ENCODE assay signal across 23 cellular contexts in genomic region chr10:116324951-116325635, GRCh38. TPM values are rescaled to one million over a fixed set of nuclear protein-coding genes. Genes with fewer than 3 reads are reported as not detected.
DNase-seq lines count a peak whose midpoint lies in the region; ATAC-seq, FAIRE-seq and TF ChIP-seq lines count a peak whose summit lies in the region.
"Had no signal": no experiment of that assay in that cellular context is flagged by ENCODE, and none has a peak within 500 bp of the region (broad histone marks: within the 10 kb centered on the region; RNA-seq: fewer than 3 reads in every experiment).

No MANE protein-coding gene starts in this region.

- H4K5ac ChIP-seq in H9 (ENCODE audit: insufficient read length, low read depth, low read length), result no peak overlapping the region
- peak overlapping the region; percentile 74 for H4K5ac ChIP-seq in H1 (ENCODE audit: insufficient read length, low read depth, low read length)

- 0 out of 2 replicates have a peak, but pooled peaks cover 3% of the 10 kb centered on the region for H3K4me1 ChIP-seq in H9 (ENCODE audit: insufficient read depth, low read length)
- peaks cover 0 to 12% (median 10%) of the 10 kb centered on the region in 4 experiments for H3K4me1 ChIP-seq in H1 (replicated peaks in 1 of 4; ENCODE audit: control insufficient read depth in 3 of 4, insufficient read depth in 4 of 4, low read length in 3 of 4)
- no peaks in the 10 kb centered on the region for H3K4me1 ChIP-seq in GM23248 (ENCODE audit: insufficient read depth)

- TF ChIP-seq CTCF in H9 (conservative IDR thresholded peaks at IDR 0.05) (no peak), H1 (IDR thresholded peaks at IDR 0.05; ENCODE audit: control extremely low read depth in 1 of 3, insufficient read depth in 1 of 3, low read depth in 1 of 3, low read length in 3 of 3) (no peak)

- H3K18ac ChIP-seq in H9 (ENCODE audit: insufficient read length, low read depth, low read length) (peak overlapping the region; percentile 62), H1 (ENCODE audit: extremely low read depth, low read length) (peak overlapping the region; percentile 94)

- H3K4me3 Mint-ChIP-seq in H9, result peak overlapping the region; percentile 43 to 64; a peak in 4 of 5 replicates
- H3K4me3 Mint-ChIP-seq: CD8-positive, alpha-beta memory T cell had no signal

- no peaks in the 10 kb centered on the region for H3K9me2 ChIP-seq in GM23248 (ENCODE audit: insufficient read depth)

- H3K79me2 ChIP-seq in H9 (ENCODE audit: insufficient read depth, low read length) (no peaks in the 10 kb centered on the region), H1 (ENCODE audit: control insufficient read depth in 1 of 2, insufficient read depth in 2 of 2, low read length in 2 of 2) (no peaks in the 10 kb centered on the region), GM23248 (ENCODE audit: insufficient read depth) (no peaks in the 10 kb centered on the region)

- H2BK5ac ChIP-seq in H9 (ENCODE audit: insufficient read length, low read length), result no peak overlapping the region
- peak overlapping the region; percentile 88 for H2BK5ac ChIP-seq in H1 (ENCODE audit: low read depth, low read length)

- H2BK20ac ChIP-seq in H9 (ENCODE audit: low read depth, low read length, poor library complexity, severe bottlenecking) (no peak overlapping the region), H1 (ENCODE audit: low read length) (peak overlapping the region; percentile 24; the same call in 1 of the 2 replicates)

- H2BK12ac ChIP-seq in H9 (ENCODE audit: insufficient read length, low read depth, low read length), result no peak overlapping the region
- peak overlapping the region; percentile 86 for H2BK12ac ChIP-seq in H1 (ENCODE audit: low read depth, low read length)

- no peaks in the 10 kb centered on the region for H3F3A ChIP-seq in GM23248 (ENCODE audit: insufficient read depth)

- H3K4me2 ChIP-seq in H9 (ENCODE audit: insufficient read depth, insufficient read length, low read length) (peak overlapping the region; percentile 38), H1 (ENCODE audit: insufficient read depth in 1 of 2, low read depth in 2 of 2, low read length in 2 of 2) (peak overlapping the region; percentile 55 to 60), GM23248 (ENCODE audit: unreplicated experiment) (no peak overlapping the region)

- no peak for TF ChIP-seq POLR2A in H1 (IDR thresholded peaks at IDR 0.05; ENCODE audit: control extremely low read depth in 1 of 2, low read depth in 2 of 2, low read length in 2 of 2)

- no peak for TF ChIP-seq RAD21 in H1 (IDR thresholded peaks at IDR 0.05 in 1 of 2, conservative IDR thresholded peaks at IDR 0.05 in 1 of 2; ENCODE audit: low read depth in 2 of 2, low read length in 2 of 2)

- H3T11ph ChIP-seq in H9 (ENCODE audit: low read length), result no peak overlapping the region

- H3K27ac ChIP-seq in H9 (ENCODE audit: insufficient read length, low read depth, low read length) (peak overlapping the region; percentile 18), H1 (ENCODE audit: low read depth, low read length) (no peak overlapping the region), GM23248 (no peak overlapping the region)

- no peak overlapping the region for H2AK5ac ChIP-seq in H9 (ENCODE audit: insufficient read length, low read length)
- H2AK5ac ChIP-seq in H1 (ENCODE audit: low read depth, low read length), result 0 out of 2 replicates have a peak overlapping the region, but pooled peaks have one; percentile 46

- H3K23me2 ChIP-seq in H9 (ENCODE audit: insufficient read length, low read depth, low read length, poor library complexity, severe bottlenecking), result no peaks in the 10 kb centered on the region
- no peaks in the 10 kb centered on the region for H3K23me2 ChIP-seq in H1 (ENCODE audit: low read depth, low read length)

- DNase-seq in H9 (peak; percentile 71), H1 (ENCODE audit: low read depth in 1 of 2, low spot score in 2 of 2) (peak; percentile 36 to 51), iPS-NIHi11 (ENCODE audit: low spot score) (peak; percentile 47), UCSD-AML1 (lab: John Stamatoyannopoulos, UW; ENCODE audit: unreplicated experiment) (no peak), GM23248 (no peak)
- DNase-seq: C1 segment of cervical spinal cord; CD8-positive, alpha-beta memory T cell; DMS53; IMR-90; NCI-H1417; NCI-H187; NCI-H2107; NCI-H510A; NCI-H748 treated with DMSO at 0.1 percent for 48 hours; NK-92 treated with Interleukin-12 subunit alpha and Interleukin-12 subunit beta, amount 100 ng/mL, for 24 hours had no signal

- peak overlapping the region; percentile 46 to 99 (median 75) for H3K27ac Mint-ChIP-seq in H9
- H3K27ac Mint-ChIP-seq: CD8-positive, alpha-beta memory T cell had no signal

- H3K9me3 Mint-ChIP-seq in H9, result no peaks in the 10 kb centered on the region

- H3K36me3 ChIP-seq in H1 (ENCODE audit: control insufficient read depth in 2 of 4, insufficient read depth in 4 of 4, low read length in 3 of 4) (no peaks in the 10 kb centered on the region), GM23248 (ENCODE audit: low read depth) (no peaks in the 10 kb centered on the region)

- peaks cover 28 to 34% of the 10 kb centered on the region in 2 experiments for H3K4me1 Mint-ChIP-seq in H9
- H3K4me1 Mint-ChIP-seq: CD8-positive, alpha-beta memory T cell had no signal

- no peak for ATAC-seq in GM19463 (IDR thresholded peaks at IDR 0.05; ENCODE audit: unreplicated experiment)
- ATAC-seq in HG03045 (IDR thresholded peaks at IDR 0.05; ENCODE audit: unreplicated experiment), result no peak
- ATAC-seq: Right ventricle myocardium inferior had no signal

- no peak overlapping the region for H4K91ac ChIP-seq in H9 (ENCODE audit: insufficient read length, low read depth, low read length)
- peak overlapping the region; percentile 67 for H4K91ac ChIP-seq in H1 (replicated peaks; ENCODE audit: insufficient read length, low read length)

- H2BK120ac ChIP-seq in H9 (ENCODE audit: low read depth, low read length, poor library complexity, severe bottlenecking) (peak overlapping the region; percentile 0), H1 (replicated peaks; ENCODE audit: low read depth, low read length) (no peak overlapping the region)

- H3K4ac ChIP-seq in H9 (ENCODE audit: low read depth, low read length) (no peak overlapping the region), H1 (replicated peaks; ENCODE audit: insufficient read length, low read depth, low read length) (no peak overlapping the region)

- H3K9ac ChIP-seq in H9 (ENCODE audit: extremely low read depth, insufficient read length, low read length), result no peak overlapping the region
- no peak overlapping the region for H3K9ac ChIP-seq in H1 (replicated peaks in 1 of 4; ENCODE audit: extremely low read depth in 1 of 4, low read depth in 3 of 4, low read length in 3 of 4)
- no peak overlapping the region for H3K9ac ChIP-seq in GM23248

- no peak for TF ChIP-seq EP300 in H1 (IDR thresholded peaks at IDR 0.05; ENCODE audit: borderline replicate concordance in 1 of 2, low read depth in 2 of 2, low read length in 2 of 2)

- H2BK15ac ChIP-seq in H9 (ENCODE audit: low read depth, low read length), result no peak overlapping the region
- H2BK15ac ChIP-seq in H1 (ENCODE audit: low read length), result 0 out of 2 replicates have a peak overlapping the region, but pooled peaks have one; percentile 21

- H3K27me3 Mint-ChIP-seq in H9 (ENCODE audit: low read depth), result no peaks in the 10 kb centered on the region

- H3K9me3 ChIP-seq in H9 (ENCODE audit: control insufficient read depth, low read depth, low read length) (no peaks in the 10 kb centered on the region), H1 (ENCODE audit: insufficient read depth in 2 of 2, low read depth in 1 of 2, low read length in 1 of 2) (no peaks in the 10 kb centered on the region), GM23248 (ENCODE audit: low read depth) (no peaks in the 10 kb centered on the region)

- H3K79me1 ChIP-seq in H9 (ENCODE audit: insufficient read depth, low read depth, low read length, poor library complexity, severe bottlenecking), result no peaks in the 10 kb centered on the region
- H3K79me1 ChIP-seq in H1 (ENCODE audit: low read depth, low read length), result no peaks in the 10 kb centered on the region

- H3K36me3 Mint-ChIP-seq in H9 (ENCODE audit: insufficient read depth in 1 of 3, low read depth in 3 of 3), result no peaks in the 10 kb centered on the region; a peak in 1 of 7 replicates
- H3K36me3 Mint-ChIP-seq: CD8-positive, alpha-beta memory T cell had no signal

- FAIRE-seq in H1 (lab: Jason Lieb, UNC), result peak; percentile 65
- FAIRE-seq: RCC 7860 had no signal

- H3K27me3 ChIP-seq in H9 (ENCODE audit: insufficient read depth, low read length) (no peaks in the 10 kb centered on the region), H1 (replicated peaks in 1 of 4; ENCODE audit: control insufficient read depth in 3 of 4, extremely low read depth in 1 of 4, insufficient read depth in 3 of 4, low read length in 3 of 4) (no peaks in the 10 kb centered on the region), GM23248 (replicated peaks; ENCODE audit: insufficient read depth) (no peaks in the 10 kb centered on the region)

- WGBS in H9 (ENCODE audit: extremely low coverage, insufficient read length, low lambda C conversion rate), result no CpG with 5 or more reads among the region's 17 CpGs
- 13% methylated on average over 17 of the region's 17 CpGs; no CpG with 5 or more reads in 1 of the 2 experiments for WGBS in H1 (ENCODE audit: extremely low coverage in 1 of 2, insufficient coverage in 1 of 2, insufficient read length in 1 of 2, insufficient replicate concordance in 2 of 2, low coverage in 1 of 2, low lambda C conversion rate in 2 of 2, missing lambda C conversion rate in 1 of 2), 2 experiments
- 32 to 39% methylated on average over 17 of the region's 17 CpGs for whole genome bisulfite sequencing in GM23248 (ENCODE audit: low coverage in 1 of 2, low lambda C conversion rate in 2 of 2, missing lambda C conversion rate in 2 of 2), 2 experiments

- H3K14ac ChIP-seq in H9 (ENCODE audit: insufficient read depth, low read length) (peak overlapping the region; percentile 16; the same call in 1 of the 2 replicates), H1 (ENCODE audit: insufficient read length) (no peak overlapping the region)

- H3K56ac ChIP-seq in H9 (ENCODE audit: insufficient read length, low read depth, low read length) (no peak overlapping the region), H1 (replicated peaks; ENCODE audit: insufficient read length, low read depth, low read length) (no peak overlapping the region)

- POLR2A ChIA-PET in H1 (lab: Charles Lee; ENCODE audit: partially characterized antibody), result interaction anchor here (0.8 kb wide), 3 partner anchors 8 to 29 kb away, joined by 3 read pairs; no protein-coding TSS in a partner anchor

- peak overlapping the region; percentile 56 for H2AFZ ChIP-seq in H9 (ENCODE audit: low read length)
- peak overlapping the region; percentile 97 for H2AFZ ChIP-seq in H1 (ENCODE audit: low read length)
- H2AFZ ChIP-seq in GM23248, result no peak overlapping the region

- no peak overlapping the region for H4K8ac ChIP-seq in H9 (replicated peaks; ENCODE audit: insufficient read length, low read depth, low read length)
- no peak overlapping the region for H4K8ac ChIP-seq in H1 (ENCODE audit: extremely low read depth, insufficient read depth, low read length)

- H3K4me3 ChIP-seq in H1 (ENCODE audit: extremely low read depth in 1 of 4, insufficient read depth in 2 of 4, low read depth in 3 of 4, low read length in 4 of 4) (peak overlapping the region in 1 of 4 experiments; percentile 31; a peak in 2 of 8 replicates), GM23248 (no peak overlapping the region)

- CTCF ChIA-PET in H1 (lab: Charles Lee; ENCODE audit: partially characterized antibody), result no interaction called here

- H3K23ac ChIP-seq in H9 (ENCODE audit: insufficient read length, low read depth, low read length) (no peak overlapping the region), H1 (ENCODE audit: insufficient read length) (no peak overlapping the region)

- in situ Hi-C loops in GM23248 (cut with MboI), result no loop called here

- H4K20me1 ChIP-seq in H9 (ENCODE audit: control insufficient read depth, insufficient read depth, insufficient read length) (no peaks in the 10 kb centered on the region), H1 (replicated peaks in 1 of 2; ENCODE audit: control insufficient read depth in 1 of 2, insufficient read depth in 2 of 2, low read length in 2 of 2) (no peaks in the 10 kb centered on the region), GM23248 (ENCODE audit: insufficient read depth) (no peaks in the 10 kb centered on the region)

RNA-seq across cellular contexts. Expression of gene CCDC172, which starts 0.8 kb away (rescaled TPM):
- 1.3 and 1.8 TPM in 2 replicates for total RNA-seq in H9 (2021)
- 1.7 and 3.6 TPM in 2 replicates for total RNA-seq in H1 (2021; fragmentation: NEBNext Ultra II Directional; extraction: Animal tissue kit (Norgen Biotek cat#: 25700))
- polyA plus RNA-seq in H1 (2011; rRNA removed) (0.91 and 1.1 TPM in 2 replicates), GM23248 (2016; fragmentation: Nextera tagmentation; extraction: Ambion mirVana) (not detected in 2 replicates)
- 1.6 TPM for polyA plus RNA-seq in H1 (2011; cell fraction: cytosol; rRNA removed)
- polyA plus RNA-seq in H1 (2011; cell fraction: nucleus; rRNA removed), result 0.43 TPM
- 0.87 to 1.7 TPM (median 1.3 TPM) in 4 replicates for polyA plus RNA-seq in H1 (2012, experiment 1 of 2)
- polyA plus RNA-seq in H1 (2012, experiment 2 of 2), result not detected
- polyA plus RNA-seq in H1 (2013, experiment 1 of 2), result 9.2 TPM
- 5.1 TPM for polyA plus RNA-seq in H1 (2013, experiment 2 of 2)
- polyA minus RNA-seq in H1 (2011; rRNA and poly(A)+ RNA removed), result 0.28 and 0.78 TPM in 2 replicates
- not detected for polyA minus RNA-seq in H1 (2011; cell fraction: cytosol; rRNA and poly(A)+ RNA removed)
- 1.9 TPM for polyA minus RNA-seq in H1 (2011; cell fraction: nucleus; rRNA and poly(A)+ RNA removed)
- total RNA-seq in GM23248 (2014; rRNA removed; shearing (Covaris generic)), result not detected in 2 replicates
- total RNA-seq: CD8-positive, alpha-beta memory T cell; G401; IMR-90; M059J; OCI-LY7; Right ventricle myocardium inferior; SK-MEL-5 had no signal
- polyA plus RNA-seq: CD8-positive, alpha-beta memory T cell; IMR-90 had no signal

RNA-seq across cellular contexts. Expression of gene GFRA1, which starts 52.1 kb away (rescaled TPM):
- 0.24 and 0.59 TPM in 2 replicates for total RNA-seq in H9 (2021)
- total RNA-seq in H1 (2021; fragmentation: NEBNext Ultra II Directional; extraction: Animal tissue kit (Norgen Biotek cat#: 25700)), result 2.0 TPM in 2 replicates
- 1.1 and 2.2 TPM in 2 replicates for polyA plus RNA-seq in H1 (2011; rRNA removed)
- 2.0 TPM for polyA plus RNA-seq in H1 (2011; cell fraction: cytosol; rRNA removed)
- polyA plus RNA-seq in H1 (2011; cell fraction: nucleus; rRNA removed), result 2.4 TPM
- polyA plus RNA-seq in H1 (2012, experiment 1 of 2), result 0.52 to 0.88 TPM (median 0.61 TPM) in 4 replicates
- polyA plus RNA-seq in H1 (2012, experiment 2 of 2), result 0.35 TPM
- 1.1 TPM for polyA plus RNA-seq in H1 (2013, experiment 1 of 2)
- 1.1 TPM for polyA plus RNA-seq in H1 (2013, experiment 2 of 2)
- polyA minus RNA-seq in H1 (2011; rRNA and poly(A)+ RNA removed), result 2.0 and 2.5 TPM in 2 replicates
- polyA minus RNA-seq in H1 (2011; cell fraction: cytosol; rRNA and poly(A)+ RNA removed), result 1.0 TPM
- polyA minus RNA-seq in H1 (2011; cell fraction: nucleus; rRNA and poly(A)+ RNA removed), result 1.7 TPM
- total RNA-seq in GM23248 (2014; rRNA removed; shearing (Covaris generic)), result 5.0 and 8.1 TPM in 2 replicates
- polyA plus RNA-seq in GM23248 (2016; fragmentation: Nextera tagmentation; extraction: Ambion mirVana), result 5.2 and 6.7 TPM in 2 replicates
- total RNA-seq: CD8-positive, alpha-beta memory T cell; OCI-LY7 had no signal
- polyA plus RNA-seq: CD8-positive, alpha-beta memory T cell had no signal

Comparison
In these comparisons a context has a peak if more than half of its experiments do, and no peak if none do; other contexts are left out.
1. DNase-seq: peak in H9 (single experiment), H1 (2 of 2) and iPS-NIHi11 (single experiment); none in UCSD-AML1 (single experiment) and GM23248 (single experiment).